Comparison of ENCODE assay signal across 8 cellular contexts in the genomic region with DNA sequence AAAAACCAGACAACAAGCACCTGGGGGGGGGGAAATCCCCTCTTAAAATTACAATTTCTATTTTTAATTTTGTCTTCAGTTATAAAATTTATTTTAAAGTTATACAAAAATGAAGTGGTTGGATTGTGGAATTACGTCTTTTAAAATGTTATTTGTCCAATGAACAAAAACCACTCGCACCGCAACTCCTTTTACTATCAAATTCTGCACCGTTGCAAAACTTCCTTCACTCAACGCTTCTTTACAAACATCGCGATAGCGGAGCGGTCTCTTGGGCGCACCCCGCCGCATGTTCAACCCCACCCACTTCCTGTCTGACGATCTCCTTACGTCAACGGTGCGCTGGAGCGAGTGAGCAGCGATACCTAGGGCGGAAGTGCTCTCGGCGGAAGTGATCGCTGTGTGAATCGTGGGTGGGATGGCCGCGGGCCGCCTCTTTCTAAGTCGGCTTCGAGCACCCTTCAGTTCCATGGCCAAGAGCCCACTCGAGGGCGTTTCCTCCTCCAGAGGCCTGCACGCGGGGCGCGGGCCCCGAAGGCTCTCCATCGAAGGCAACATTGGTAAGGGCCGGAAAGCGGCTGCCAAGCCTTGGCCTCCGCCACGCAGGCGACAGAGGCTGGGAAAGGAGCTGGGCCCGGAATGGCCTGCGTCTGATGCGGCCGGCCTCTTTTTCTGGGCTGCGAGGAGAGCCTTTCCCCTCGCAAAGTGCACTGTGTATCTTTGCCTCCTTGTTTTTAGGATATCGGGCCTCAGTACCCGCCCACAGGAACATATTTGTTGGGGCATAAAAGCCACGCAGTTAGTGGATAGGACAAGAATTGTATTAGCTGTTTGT. TPM values are rescaled to one million over a fixed set of nuclear protein-coding genes. Genes with fewer than 3 reads are reported as not detected.
A peak's percentile ranks its signal among the peaks of the same experiment; 100 is the strongest.
DNase-seq lines count a peak whose midpoint lies in the region; ATAC-seq, FAIRE-seq and TF ChIP-seq lines count a peak whose summit lies in the region.

A gene (plus strand): TSS at position 388 of the 835 bp plus-strand sequence. CDS start 31 bp downstream, at position 419.

- H3K36me3 Mint-ChIP-seq in WTC11: no peaks in the 10 kb centered on the region

- WGBS in small intestine, 3 donors: 0 to 1% (median 0%) methylated on average over 50 of the region's 50 CpGs

- peaks cover 8 to 16% of the 10 kb centered on the region in 2 donors for H3K4me1 ChIP-seq in small intestine (ENCODE audit: control insufficient read depth in 2 of 2, insufficient read depth in 1 of 2, low read depth in 1 of 2, low read length in 1 of 2)

- H3K9me3 ChIP-seq in AG04450 (ENCODE audit: control insufficient read depth, insufficient read depth, low read length): peaks cover 3% of the 10 kb centered on the region; the same call in 1 of the 2 replicates
- no peaks in the 10 kb centered on the region for H3K9me3 ChIP-seq in small intestine (ENCODE audit: control insufficient read depth, low read depth)

- H3K36me3 ChIP-seq in small intestine (ENCODE audit: control insufficient read depth in 2 of 2, insufficient read depth in 2 of 2, low read length in 2 of 2): peaks cover 0 to 5% of the 10 kb centered on the region in 2 donors

- H3K4me1 Mint-ChIP-seq in WTC11: peaks cover 26% of the 10 kb centered on the region

- H3K9me3 Mint-ChIP-seq in WTC11: no peaks in the 10 kb centered on the region

- H3K27me3 ChIP-seq in AG04450 (ENCODE audit: control insufficient read depth, insufficient read depth, low read length) (no peaks in the 10 kb centered on the region), small intestine (ENCODE audit: control insufficient read depth in 2 of 2, insufficient read depth in 2 of 2, low read length in 2 of 2) (no peaks in the 10 kb centered on the region)

- H3K27ac ChIP-seq in AG04450 (ENCODE audit: low read depth, low read length): peak within 1 kb of the TSS; percentile 97
- peak within 1 kb of the TSS; percentile 94 to 100 for H3K27ac ChIP-seq in small intestine (ENCODE audit: low read depth in 1 of 2, low read length in 1 of 2)

- no peak for TF ChIP-seq CTCF in AG04450 (IDR thresholded peaks at IDR 0.05; ENCODE audit: low read depth, low read length)
- TF ChIP-seq CTCF in WTC11 (IDR thresholded peaks at IDR 0.05): no peak
- TF ChIP-seq CTCF in cardiac fibroblast (IDR thresholded peaks at IDR 0.05; ENCODE audit: low read depth, low read length): no peak

- ATAC-seq in GM18909 (IDR thresholded peaks at IDR 0.05; ENCODE audit: poor library complexity, unreplicated experiment) (peak; percentile 99), HG03175 (IDR thresholded peaks at IDR 0.05; ENCODE audit: unreplicated experiment) (peak; percentile 99), WTC11 (peak; percentile 97)

- peak within 1 kb of the TSS; percentile 91 for H3K4me3 ChIP-seq in AG04450 (ENCODE audit: low read depth, low read length)
- peak within 1 kb of the TSS; percentile 81 to 87 for H3K4me3 ChIP-seq in cardiac fibroblast (replicated peaks in 1 of 2; ENCODE audit: low read depth in 2 of 2, low read length in 2 of 2)
- peak within 1 kb of the TSS; percentile 72 to 79 for H3K4me3 ChIP-seq in small intestine (ENCODE audit: low read depth in 1 of 2, low read length in 2 of 2)

- peak within 1 kb of the TSS; percentile 91 for H3K4me3 Mint-ChIP-seq in WTC11

- POLR2A ChIA-PET in AG04450 (lab: Yijun Ruan, JAX): interaction anchor here (0.6 to 1.0 kb wide), 3 partner anchors 34 to 272 kb away, joined by 3 to 5 read pairs (median 4); a partner anchor contains a TSS
- POLR2A ChIA-PET in WTC11 (lab: Charles Lee): no interaction called here

- FAIRE-seq in small intestine (lab: Jason Lieb, UNC): peak; percentile 82

- H3K27ac Mint-ChIP-seq in WTC11: peak within 1 kb of the TSS; percentile 94

- peaks cover 4% of the 10 kb centered on the region for H3K27me3 Mint-ChIP-seq in WTC11 (ENCODE audit: low read depth)

- CTCF ChIA-PET in AG04450 (lab: Charles Lee) (no interaction called here), WTC11 (lab: Charles Lee) (interaction anchor here (0.6 to 1.2 kb wide), 4 partner anchors 9 to 194 kb away, joined by 3 to 5 read pairs (median 4); no protein-coding TSS in a partner anchor)

- DNase-seq in AG04450 (ENCODE audit: low read depth, low spot score): peak; percentile 98
- peak; percentile 98 for DNase-seq in NCI-H226
- peak; percentile 93 for DNase-seq in WTC11 (ENCODE audit: low spot score)
- DNase-seq in cardiac fibroblast (ENCODE audit: low read depth in 2 of 2): peak; percentile 100
- DNase-seq in iPS-NIHi11 (ENCODE audit: low spot score): peak; percentile 96
- peak; percentile 100 for DNase-seq in small intestine

TF ChIP-seq in WTC11, 78 proteins besides CTCF, POLR2A, EP300 and RAD21 (continues in another document):
- TF ChIP-seq FOXK1 (CRISPR knock-in tag; IDR thresholded peaks at IDR 0.05) (peak; percentile 84), MYBL2 (CRISPR knock-in tag; IDR thresholded peaks at IDR 0.05) (peak; percentile 54; the same call in 1 of the 2 replicates), SP1 (CRISPR knock-in tag; conservative IDR thresholded peaks at IDR 0.05) (peak; percentile 92), SOX15 (CRISPR knock-in tag; IDR thresholded peaks at IDR 0.05) (no peak), ZBTB21 (CRISPR knock-in tag; IDR thresholded peaks at IDR 0.05; ENCODE audit: borderline replicate concordance) (peak; percentile 98), ETV6 (CRISPR knock-in tag; IDR thresholded peaks at IDR 0.05) (peak; percentile 95), KAT7 (CRISPR knock-in tag; IDR thresholded peaks at IDR 0.05; ENCODE audit: borderline replicate concordance) (no peak)
- TF ChIP-seq, protein P1, sequence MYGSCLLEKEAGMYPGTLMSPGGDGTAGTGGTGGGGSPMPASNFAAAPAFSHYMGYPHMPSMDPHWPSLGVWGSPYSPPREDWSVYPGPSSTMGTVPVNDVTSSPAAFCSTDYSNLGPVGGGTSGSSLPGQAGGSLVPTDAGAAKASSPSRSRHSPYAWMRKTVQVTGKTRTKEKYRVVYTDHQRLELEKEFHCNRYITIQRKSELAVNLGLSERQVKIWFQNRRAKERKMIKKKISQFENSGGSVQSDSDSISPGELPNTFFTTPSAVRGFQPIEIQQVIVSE (CRISPR knock-in tag; IDR thresholded peaks at IDR 0.05; ENCODE audit: borderline replicate concordance): no peak
- TF ChIP-seq, protein P2, sequence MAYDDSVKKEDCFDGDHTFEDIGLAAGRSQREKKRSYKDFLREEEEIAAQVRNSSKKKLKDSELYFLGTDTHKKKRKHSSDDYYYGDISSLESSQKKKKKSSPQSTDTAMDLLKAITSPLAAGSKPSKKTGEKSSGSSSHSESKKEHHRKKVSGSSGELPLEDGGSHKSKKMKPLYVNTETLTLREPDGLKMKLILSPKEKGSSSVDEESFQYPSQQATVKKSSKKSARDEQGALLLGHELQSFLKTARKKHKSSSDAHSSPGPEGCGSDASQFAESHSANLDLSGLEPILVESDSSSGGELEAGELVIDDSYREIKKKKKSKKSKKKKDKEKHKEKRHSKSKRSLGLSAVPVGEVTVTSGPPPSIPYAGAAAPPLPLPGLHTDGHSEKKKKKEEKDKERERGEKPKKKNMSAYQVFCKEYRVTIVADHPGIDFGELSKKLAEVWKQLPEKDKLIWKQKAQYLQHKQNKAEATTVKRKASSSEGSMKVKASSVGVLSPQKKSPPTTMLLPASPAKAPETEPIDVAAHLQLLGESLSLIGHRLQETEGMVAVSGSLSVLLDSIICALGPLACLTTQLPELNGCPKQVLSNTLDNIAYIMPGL (CRISPR knock-in tag; IDR thresholded peaks at IDR 0.05): no peak
- TF ChIP-seq, protein P3, sequence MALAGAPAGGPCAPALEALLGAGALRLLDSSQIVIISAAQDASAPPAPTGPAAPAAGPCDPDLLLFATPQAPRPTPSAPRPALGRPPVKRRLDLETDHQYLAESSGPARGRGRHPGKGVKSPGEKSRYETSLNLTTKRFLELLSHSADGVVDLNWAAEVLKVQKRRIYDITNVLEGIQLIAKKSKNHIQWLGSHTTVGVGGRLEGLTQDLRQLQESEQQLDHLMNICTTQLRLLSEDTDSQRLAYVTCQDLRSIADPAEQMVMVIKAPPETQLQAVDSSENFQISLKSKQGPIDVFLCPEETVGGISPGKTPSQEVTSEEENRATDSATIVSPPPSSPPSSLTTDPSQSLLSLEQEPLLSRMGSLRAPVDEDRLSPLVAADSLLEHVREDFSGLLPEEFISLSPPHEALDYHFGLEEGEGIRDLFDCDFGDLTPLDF (CRISPR knock-in tag; IDR thresholded peaks at IDR 0.05): no peak
- TF ChIP-seq, protein P4, sequence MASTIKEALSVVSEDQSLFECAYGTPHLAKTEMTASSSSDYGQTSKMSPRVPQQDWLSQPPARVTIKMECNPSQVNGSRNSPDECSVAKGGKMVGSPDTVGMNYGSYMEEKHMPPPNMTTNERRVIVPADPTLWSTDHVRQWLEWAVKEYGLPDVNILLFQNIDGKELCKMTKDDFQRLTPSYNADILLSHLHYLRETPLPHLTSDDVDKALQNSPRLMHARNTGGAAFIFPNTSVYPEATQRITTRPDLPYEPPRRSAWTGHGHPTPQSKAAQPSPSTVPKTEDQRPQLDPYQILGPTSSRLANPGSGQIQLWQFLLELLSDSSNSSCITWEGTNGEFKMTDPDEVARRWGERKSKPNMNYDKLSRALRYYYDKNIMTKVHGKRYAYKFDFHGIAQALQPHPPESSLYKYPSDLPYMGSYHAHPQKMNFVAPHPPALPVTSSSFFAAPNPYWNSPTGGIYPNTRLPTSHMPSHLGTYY (CRISPR knock-in tag; IDR thresholded peaks at IDR 0.05): no peak
- TF ChIP-seq, protein P5, sequence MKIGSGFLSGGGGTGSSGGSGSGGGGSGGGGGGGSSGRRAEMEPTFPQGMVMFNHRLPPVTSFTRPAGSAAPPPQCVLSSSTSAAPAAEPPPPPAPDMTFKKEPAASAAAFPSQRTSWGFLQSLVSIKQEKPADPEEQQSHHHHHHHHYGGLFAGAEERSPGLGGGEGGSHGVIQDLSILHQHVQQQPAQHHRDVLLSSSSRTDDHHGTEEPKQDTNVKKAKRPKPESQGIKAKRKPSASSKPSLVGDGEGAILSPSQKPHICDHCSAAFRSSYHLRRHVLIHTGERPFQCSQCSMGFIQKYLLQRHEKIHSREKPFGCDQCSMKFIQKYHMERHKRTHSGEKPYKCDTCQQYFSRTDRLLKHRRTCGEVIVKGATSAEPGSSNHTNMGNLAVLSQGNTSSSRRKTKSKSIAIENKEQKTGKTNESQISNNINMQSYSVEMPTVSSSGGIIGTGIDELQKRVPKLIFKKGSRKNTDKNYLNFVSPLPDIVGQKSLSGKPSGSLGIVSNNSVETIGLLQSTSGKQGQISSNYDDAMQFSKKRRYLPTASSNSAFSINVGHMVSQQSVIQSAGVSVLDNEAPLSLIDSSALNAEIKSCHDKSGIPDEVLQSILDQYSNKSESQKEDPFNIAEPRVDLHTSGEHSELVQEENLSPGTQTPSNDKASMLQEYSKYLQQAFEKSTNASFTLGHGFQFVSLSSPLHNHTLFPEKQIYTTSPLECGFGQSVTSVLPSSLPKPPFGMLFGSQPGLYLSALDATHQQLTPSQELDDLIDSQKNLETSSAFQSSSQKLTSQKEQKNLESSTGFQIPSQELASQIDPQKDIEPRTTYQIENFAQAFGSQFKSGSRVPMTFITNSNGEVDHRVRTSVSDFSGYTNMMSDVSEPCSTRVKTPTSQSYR (CRISPR knock-in tag; IDR thresholded peaks at IDR 0.05): peak; percentile 63; the same call in 1 of the 2 replicates

RNA-seq across cellular contexts. Expression of the gene that starts here (rescaled TPM):
- polyA plus RNA-seq in AG04450 (2011; rRNA removed) (101 TPM in 2 replicates), small intestine (100 to 1,000 TPM in 1 of 3 donors, 10 to 100 TPM in 2; 83.8 to 107 (median 88.9) TPM)
- 22.3 and 22.4 TPM in 2 replicates for polyA minus RNA-seq in AG04450 (2011; rRNA and poly(A)+ RNA removed)
- total RNA-seq in WTC11 (2021): 105 to 106 TPM (median 106 TPM) in 3 replicates

Comparison
In these comparisons a context has a peak if more than half of its experiments do, and no peak if none do; other contexts are left out.
1. Peak in every context shown above with its lines: DNase-seq, ATAC-seq, H3K4me3 ChIP-seq and H3K27ac ChIP-seq.